2 cellular contexts compared by ENCODE assay signal in the genomic region with DNA sequence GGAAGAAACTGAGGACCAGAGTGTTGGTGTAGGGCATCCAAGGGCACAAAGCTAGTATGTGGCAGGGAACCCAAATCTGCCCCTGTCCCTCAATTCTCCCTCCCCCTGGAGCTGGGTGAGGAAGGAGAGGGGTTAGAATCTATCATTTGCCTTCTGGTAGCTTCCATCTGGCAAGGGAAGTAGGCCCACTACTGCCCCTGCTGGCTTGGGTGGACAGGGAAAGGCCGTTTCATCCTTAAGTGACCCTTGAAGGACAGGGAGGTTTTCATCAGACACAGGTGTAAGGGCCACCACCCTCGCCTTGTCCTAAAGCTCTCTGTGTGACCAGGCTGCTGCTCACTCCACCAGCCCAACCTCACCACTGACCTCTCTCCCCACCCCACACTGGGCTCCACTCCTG.
TF ChIP-seq lines count a peak whose summit lies in the region.

No MANE protein-coding gene starts in this region.

TF ChIP-seq in H1, 55 proteins besides CTCF, POLR2A, EP300 and RAD21 (continues in another document):
- TF ChIP-seq NANOG (IDR thresholded peaks at IDR 0.05; ENCODE audit: insufficient read depth, low read depth, low read length, poor library complexity, severe bottlenecking) (no peak), BCL11A (IDR thresholded peaks at IDR 0.05; ENCODE audit: low read depth in 2 of 2, low read length in 2 of 2) (no peak), ATF2 (IDR thresholded peaks at IDR 0.05; ENCODE audit: low read length) (no peak), SP2 (IDR thresholded peaks at IDR 0.05; ENCODE audit: low read length) (no peak), SIN3A (conservative IDR thresholded peaks at IDR 0.05 in 1 of 2, IDR thresholded peaks at IDR 0.05 in 1 of 2; ENCODE audit: low read depth in 1 of 2, low read length in 2 of 2) (no peak), CHD1 (IDR thresholded peaks at IDR 0.05; ENCODE audit: low read depth, low read length) (no peak), HDAC2 (IDR thresholded peaks at IDR 0.05; ENCODE audit: borderline replicate concordance in 1 of 2, low read depth in 2 of 2, low read length in 2 of 2) (no peak), TCF12 (IDR thresholded peaks at IDR 0.05; ENCODE audit: low read depth, low read length) (no peak), TBP (IDR thresholded peaks at IDR 0.05; ENCODE audit: low read depth, low read length) (no peak), MAFK (IDR thresholded peaks at IDR 0.05; ENCODE audit: low read depth, low read length) (no peak), CEBPB (IDR thresholded peaks at IDR 0.05; ENCODE audit: low read depth, low read length) (no peak), SIX5 (IDR thresholded peaks at IDR 0.05; ENCODE audit: low read depth, low read length) (no peak)
- TF ChIP-seq, protein P1, sequence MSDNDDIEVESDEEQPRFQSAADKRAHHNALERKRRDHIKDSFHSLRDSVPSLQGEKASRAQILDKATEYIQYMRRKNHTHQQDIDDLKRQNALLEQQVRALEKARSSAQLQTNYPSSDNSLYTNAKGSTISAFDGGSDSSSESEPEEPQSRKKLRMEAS (IDR thresholded peaks at IDR 0.05) = no peak

TF ChIP-seq in neural cell, 6 proteins besides CTCF, POLR2A, EP300 and RAD21:
- TF ChIP-seq POLR2AphosphoS5 (IDR thresholded peaks at IDR 0.05) = no peak
- TF ChIP-seq MXI1 (conservative IDR thresholded peaks at IDR 0.05; ENCODE audit: poor library complexity, severe bottlenecking) = no peak
- TF ChIP-seq SMC3 (conservative IDR thresholded peaks at IDR 0.05; ENCODE audit: poor library complexity) = no peak
- TF ChIP-seq, protein P2, sequence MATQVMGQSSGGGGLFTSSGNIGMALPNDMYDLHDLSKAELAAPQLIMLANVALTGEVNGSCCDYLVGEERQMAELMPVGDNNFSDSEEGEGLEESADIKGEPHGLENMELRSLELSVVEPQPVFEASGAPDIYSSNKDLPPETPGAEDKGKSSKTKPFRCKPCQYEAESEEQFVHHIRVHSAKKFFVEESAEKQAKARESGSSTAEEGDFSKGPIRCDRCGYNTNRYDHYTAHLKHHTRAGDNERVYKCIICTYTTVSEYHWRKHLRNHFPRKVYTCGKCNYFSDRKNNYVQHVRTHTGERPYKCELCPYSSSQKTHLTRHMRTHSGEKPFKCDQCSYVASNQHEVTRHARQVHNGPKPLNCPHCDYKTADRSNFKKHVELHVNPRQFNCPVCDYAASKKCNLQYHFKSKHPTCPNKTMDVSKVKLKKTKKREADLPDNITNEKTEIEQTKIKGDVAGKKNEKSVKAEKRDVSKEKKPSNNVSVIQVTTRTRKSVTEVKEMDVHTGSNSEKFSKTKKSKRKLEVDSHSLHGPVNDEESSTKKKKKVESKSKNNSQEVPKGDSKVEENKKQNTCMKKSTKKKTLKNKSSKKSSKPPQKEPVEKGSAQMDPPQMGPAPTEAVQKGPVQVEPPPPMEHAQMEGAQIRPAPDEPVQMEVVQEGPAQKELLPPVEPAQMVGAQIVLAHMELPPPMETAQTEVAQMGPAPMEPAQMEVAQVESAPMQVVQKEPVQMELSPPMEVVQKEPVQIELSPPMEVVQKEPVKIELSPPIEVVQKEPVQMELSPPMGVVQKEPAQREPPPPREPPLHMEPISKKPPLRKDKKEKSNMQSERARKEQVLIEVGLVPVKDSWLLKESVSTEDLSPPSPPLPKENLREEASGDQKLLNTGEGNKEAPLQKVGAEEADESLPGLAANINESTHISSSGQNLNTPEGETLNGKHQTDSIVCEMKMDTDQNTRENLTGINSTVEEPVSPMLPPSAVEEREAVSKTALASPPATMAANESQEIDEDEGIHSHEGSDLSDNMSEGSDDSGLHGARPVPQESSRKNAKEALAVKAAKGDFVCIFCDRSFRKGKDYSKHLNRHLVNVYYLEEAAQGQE (IDR thresholded peaks at IDR 0.05; ENCODE audit: borderline replicate concordance) = no peak
- no peak for TF ChIP-seq EZH2 (IDR thresholded peaks at IDR 0.05; ENCODE audit: borderline replicate concordance, insufficient read depth, low read length, poor library complexity, severe bottlenecking)
- no peak for TF ChIP-seq TAF1 (IDR thresholded peaks at IDR 0.05; ENCODE audit: low read depth)
